ENCODE assay signal across 9 cellular contexts in the genomic region with DNA sequence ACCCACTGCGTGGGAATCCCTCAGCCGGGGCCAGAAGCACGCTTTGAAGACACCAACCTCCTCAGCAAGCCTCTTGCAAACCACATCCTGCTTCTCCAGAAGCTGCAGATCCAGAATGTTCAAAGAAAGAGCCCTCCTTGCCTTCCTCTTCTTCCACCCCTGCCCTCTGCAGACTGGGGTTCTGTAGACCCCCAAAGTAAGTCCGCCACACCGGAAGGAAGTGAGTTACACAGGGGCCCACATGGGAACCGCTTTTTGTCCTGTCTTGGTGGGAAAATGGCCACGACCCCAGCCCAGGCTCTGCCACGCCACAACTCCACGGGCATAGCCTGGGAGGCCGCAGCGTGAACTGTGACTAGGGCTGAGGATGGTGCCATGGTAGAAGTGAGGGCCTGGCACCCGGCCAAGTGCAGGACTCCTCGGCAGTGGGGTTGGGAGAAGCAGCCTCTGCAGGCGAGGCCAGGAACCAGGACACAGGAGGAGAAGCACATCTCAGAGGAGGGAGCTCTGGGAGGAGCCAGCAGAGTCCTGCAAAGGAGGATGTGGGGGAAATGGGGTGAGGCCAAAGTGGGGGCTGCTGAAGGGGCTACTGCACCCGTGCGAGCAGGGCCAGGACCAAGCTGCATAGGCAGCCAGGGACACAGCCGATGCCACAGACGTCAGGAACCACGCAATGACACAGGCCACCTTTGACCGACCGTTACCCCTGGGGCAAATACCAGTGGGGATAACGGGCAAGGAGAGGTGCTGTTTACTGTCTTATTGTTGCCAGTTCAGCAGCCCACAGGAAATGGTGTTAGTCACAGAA. TPM values are rescaled to one million over a fixed set of nuclear protein-coding genes. Genes with fewer than 3 reads are reported as not detected.
DNase-seq lines count a peak whose midpoint lies in the region; ATAC-seq lines count a peak whose summit lies in the region.
"Had no signal": no experiment of that assay in that cellular context is flagged by ENCODE, and none has a peak within 500 bp of the region (broad histone marks: within the 10 kb centered on the region; RNA-seq: fewer than 3 reads in every experiment).

No MANE protein-coding gene starts in this region.

- peak; percentile 71 for ATAC-seq in effector memory CD8-positive, alpha-beta T cell (replicated peaks)
- ATAC-seq in HG02884 (IDR thresholded peaks at IDR 0.05; ENCODE audit: unreplicated experiment): no peak
- ATAC-seq in GM19324 (IDR thresholded peaks at IDR 0.05; ENCODE audit: low FRiP score, unreplicated experiment): no peak

- peaks cover 4% of the 10 kb centered on the region for H3K27me3 Mint-ChIP-seq in activated CD4-positive, alpha-beta memory T cell treated with anti-CD3 and anti-CD28 coated beads for 36 hours
- H3K27me3 Mint-ChIP-seq in effector memory CD8-positive, alpha-beta T cell: peaks cover 5 to 20% of the 10 kb centered on the region in 2 donors

- peak; percentile 7 for DNase-seq in NCI-H1105 (lab: John Stamatoyannopoulos, UW)
- DNase-seq in NCI-H1105 treated with DMSO at 0.1 percent for 48 hours (lab: John Stamatoyannopoulos, UW): no peak
- peak; percentile 77 for DNase-seq in activated CD4-positive, alpha-beta memory T cell treated with anti-CD3 and anti-CD28 coated beads for 36 hours
- DNase-seq in effector memory CD8-positive, alpha-beta T cell: peak; percentile 29 to 30 (median 29)
- peak; percentile 7 to 69 (median 42) for DNase-seq in stimulated activated naive CD4-positive, alpha-beta T cell (lab: John Stamatoyannopoulos, UW)
- DNase-seq in KG1 (lab: John Stamatoyannopoulos, UW): no peak
- DNase-seq: NCI-H2081 had no signal

- peaks cover 47% of the 10 kb centered on the region for H3K4me1 Mint-ChIP-seq in activated CD4-positive, alpha-beta memory T cell treated with anti-CD3 and anti-CD28 coated beads for 36 hours (ENCODE audit: low read depth)
- peaks cover 20 to 26% of the 10 kb centered on the region in 2 donors for H3K4me1 Mint-ChIP-seq in effector memory CD8-positive, alpha-beta T cell (ENCODE audit: low read depth in 2 of 2)

- POLR2A ChIA-PET in activated CD4-positive, alpha-beta memory T cell treated with anti-CD3 and anti-CD28 coated beads for 36 hours (lab: Charles Lee): interaction anchor here (0.7 kb wide), 1 partner anchor 46 kb away, joined by 6 read pairs; no protein-coding TSS in a partner anchor

- intact Hi-C loops in activated CD4-positive, alpha-beta memory T cell treated with anti-CD3 and anti-CD28 coated beads for 36 hours (cut with micrococcal nuclease): loop anchor here (1.0 to 10.0 kb wide), 4 partner anchors 70 to 980 kb away; no protein-coding TSS in a partner anchor

- CTCF ChIA-PET in activated CD4-positive, alpha-beta memory T cell treated with anti-CD3 and anti-CD28 coated beads for 36 hours (lab: Charles Lee): interaction anchor here (0.6 to 1.2 kb wide), 4 partner anchors 30 to 243 kb away, joined by 3 to 5 read pairs (median 4); partner anchors contain the start of gene PDE9A

- no peaks in the 10 kb centered on the region for H3K36me3 Mint-ChIP-seq in activated CD4-positive, alpha-beta memory T cell treated with anti-CD3 and anti-CD28 coated beads for 36 hours
- peaks cover 7% of the 10 kb centered on the region for H3K36me3 Mint-ChIP-seq in effector memory CD8-positive, alpha-beta T cell (ENCODE audit: insufficient read depth)

- H3K4me3 Mint-ChIP-seq in activated CD4-positive, alpha-beta memory T cell treated with anti-CD3 and anti-CD28 coated beads for 36 hours: peak overlapping the region; percentile 72
- H3K4me3 Mint-ChIP-seq in effector memory CD8-positive, alpha-beta T cell: peak overlapping the region; percentile 68 to 79

- H3K9me3 Mint-ChIP-seq in activated CD4-positive, alpha-beta memory T cell treated with anti-CD3 and anti-CD28 coated beads for 36 hours: no peaks in the 10 kb centered on the region
- no peaks in the 10 kb centered on the region for H3K9me3 Mint-ChIP-seq in effector memory CD8-positive, alpha-beta T cell

- H3K27ac Mint-ChIP-seq in activated CD4-positive, alpha-beta memory T cell treated with anti-CD3 and anti-CD28 coated beads for 36 hours: peak overlapping the region; percentile 88
- H3K27ac Mint-ChIP-seq in effector memory CD8-positive, alpha-beta T cell: peak overlapping the region; percentile 77 to 87

RNA-seq across cellular contexts. Expression of gene PDE9A, which starts 30.9 kb away (rescaled TPM):
- 1 to 10 TPM; 7.5 to 8.6 TPM for total RNA-seq in activated CD4-positive, alpha-beta memory T cell treated with anti-CD3 and anti-CD28 coated beads for 36 hours

Comparison
In these comparisons a context has a peak if more than half of its experiments do, and no peak if none do; other contexts are left out.
1. DNase-seq: peak in NCI-H1105 (single experiment), activated CD4-positive, alpha-beta memory T cell treated with anti-CD3 and anti-CD28 coated beads for 36 hours (single experiment), effector memory CD8-positive, alpha-beta T cell (3 of 3) and stimulated activated naive CD4-positive, alpha-beta T cell (6 of 6); none in NCI-H1105 treated with DMSO at 0.1 percent for 48 hours (single experiment) and KG1 (single experiment).